ENCODE assay signal across 1 cellular context in genomic region chr5:54309751-54310432, GRCh38.
A peak's percentile ranks its signal among the peaks of the same experiment; 100 is the strongest.
TF ChIP-seq lines count a peak whose summit lies in the region.

No MANE protein-coding gene starts in this region.

TF ChIP-seq in HEK293, 187 proteins besides CTCF, POLR2A, EP300 and RAD21 (continued from another document and continues in another):
- TF ChIP-seq, protein P1, sequence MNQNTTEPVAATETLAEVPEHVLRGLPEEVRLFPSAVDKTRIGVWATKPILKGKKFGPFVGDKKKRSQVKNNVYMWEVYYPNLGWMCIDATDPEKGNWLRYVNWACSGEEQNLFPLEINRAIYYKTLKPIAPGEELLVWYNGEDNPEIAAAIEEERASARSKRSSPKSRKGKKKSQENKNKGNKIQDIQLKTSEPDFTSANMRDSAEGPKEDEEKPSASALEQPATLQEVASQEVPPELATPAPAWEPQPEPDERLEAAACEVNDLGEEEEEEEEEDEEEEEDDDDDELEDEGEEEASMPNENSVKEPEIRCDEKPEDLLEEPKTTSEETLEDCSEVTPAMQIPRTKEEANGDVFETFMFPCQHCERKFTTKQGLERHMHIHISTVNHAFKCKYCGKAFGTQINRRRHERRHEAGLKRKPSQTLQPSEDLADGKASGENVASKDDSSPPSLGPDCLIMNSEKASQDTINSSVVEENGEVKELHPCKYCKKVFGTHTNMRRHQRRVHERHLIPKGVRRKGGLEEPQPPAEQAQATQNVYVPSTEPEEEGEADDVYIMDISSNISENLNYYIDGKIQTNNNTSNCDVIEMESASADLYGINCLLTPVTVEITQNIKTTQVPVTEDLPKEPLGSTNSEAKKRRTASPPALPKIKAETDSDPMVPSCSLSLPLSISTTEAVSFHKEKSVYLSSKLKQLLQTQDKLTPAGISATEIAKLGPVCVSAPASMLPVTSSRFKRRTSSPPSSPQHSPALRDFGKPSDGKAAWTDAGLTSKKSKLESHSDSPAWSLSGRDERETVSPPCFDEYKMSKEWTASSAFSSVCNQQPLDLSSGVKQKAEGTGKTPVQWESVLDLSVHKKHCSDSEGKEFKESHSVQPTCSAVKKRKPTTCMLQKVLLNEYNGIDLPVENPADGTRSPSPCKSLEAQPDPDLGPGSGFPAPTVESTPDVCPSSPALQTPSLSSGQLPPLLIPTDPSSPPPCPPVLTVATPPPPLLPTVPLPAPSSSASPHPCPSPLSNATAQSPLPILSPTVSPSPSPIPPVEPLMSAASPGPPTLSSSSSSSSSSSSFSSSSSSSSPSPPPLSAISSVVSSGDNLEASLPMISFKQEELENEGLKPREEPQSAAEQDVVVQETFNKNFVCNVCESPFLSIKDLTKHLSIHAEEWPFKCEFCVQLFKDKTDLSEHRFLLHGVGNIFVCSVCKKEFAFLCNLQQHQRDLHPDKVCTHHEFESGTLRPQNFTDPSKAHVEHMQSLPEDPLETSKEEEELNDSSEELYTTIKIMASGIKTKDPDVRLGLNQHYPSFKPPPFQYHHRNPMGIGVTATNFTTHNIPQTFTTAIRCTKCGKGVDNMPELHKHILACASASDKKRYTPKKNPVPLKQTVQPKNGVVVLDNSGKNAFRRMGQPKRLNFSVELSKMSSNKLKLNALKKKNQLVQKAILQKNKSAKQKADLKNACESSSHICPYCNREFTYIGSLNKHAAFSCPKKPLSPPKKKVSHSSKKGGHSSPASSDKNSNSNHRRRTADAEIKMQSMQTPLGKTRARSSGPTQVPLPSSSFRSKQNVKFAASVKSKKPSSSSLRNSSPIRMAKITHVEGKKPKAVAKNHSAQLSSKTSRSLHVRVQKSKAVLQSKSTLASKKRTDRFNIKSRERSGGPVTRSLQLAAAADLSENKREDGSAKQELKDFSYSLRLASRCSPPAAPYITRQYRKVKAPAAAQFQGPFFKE (tag by site-specific recombination; IDR thresholded peaks at IDR 0.05; ENCODE audit: borderline replicate concordance) = no peak
- TF ChIP-seq ZNF19 (tag by site-specific recombination; IDR thresholded peaks at IDR 0.05; ENCODE audit: low read depth) (no peak), SETDB1 (IDR thresholded peaks at IDR 0.05; ENCODE audit: insufficient read length, low read length) (no peak), ZNF692 (tag by site-specific recombination; IDR thresholded peaks at IDR 0.05) (no peak), ZNF555 (tag by site-specific recombination; conservative IDR thresholded peaks at IDR 0.05) (no peak), ZNF2 (tag by site-specific recombination; IDR thresholded peaks at IDR 0.05) (no peak), ZNF398 (tag by site-specific recombination; IDR thresholded peaks at IDR 0.05) (no peak), ZBTB48 (tag by site-specific recombination; IDR thresholded peaks at IDR 0.05) (peak; percentile 70; the same call in 1 of the 2 replicates), ZXDB (tag by site-specific recombination; IDR thresholded peaks at IDR 0.05) (no peak), ZNF610 (tag by site-specific recombination; IDR thresholded peaks at IDR 0.05; ENCODE audit: borderline replicate concordance) (no peak; the same call in 1 of the 2 replicates), ZNF658 (tag by site-specific recombination; IDR thresholded peaks at IDR 0.05) (no peak), ZNF274 (IDR thresholded peaks at IDR 0.05; ENCODE audit: low read length) (no peak), ZNF274 (tag by site-specific recombination; IDR thresholded peaks at IDR 0.05; ENCODE audit: borderline replicate concordance) (no peak), SALL2 (tag by site-specific recombination; IDR thresholded peaks at IDR 0.05; ENCODE audit: borderline replicate concordance) (no peak), GLIS1 (tag by site-specific recombination; IDR thresholded peaks at IDR 0.05) (peak; percentile 36; the same call in 1 of the 2 replicates), HOXA7 (CRISPR knock-in tag; IDR thresholded peaks at IDR 0.05; ENCODE audit: borderline replicate concordance) (no peak), ZNF670 (tag by site-specific recombination; IDR thresholded peaks at IDR 0.05; ENCODE audit: low read depth) (no peak), BCL11B (tag by site-specific recombination; IDR thresholded peaks at IDR 0.05; ENCODE audit: low read depth) (no peak), ZNF596 (tag by site-specific recombination; IDR thresholded peaks at IDR 0.05) (no peak), ZNF677 (tag by site-specific recombination; IDR thresholded peaks at IDR 0.05) (no peak), ZNF366 (tag by site-specific recombination; conservative IDR thresholded peaks at IDR 0.05) (no peak), PRDM1 (tag by site-specific recombination; IDR thresholded peaks at IDR 0.05) (peak; percentile 86), ZNF785 (tag by site-specific recombination; IDR thresholded peaks at IDR 0.05) (no peak), PATZ1 (tag by site-specific recombination; IDR thresholded peaks at IDR 0.05) (0 out of 2 replicates have a peak, but pooled peaks have one; percentile 10), BCL11A (tag by site-specific recombination; IDR thresholded peaks at IDR 0.05; ENCODE audit: low read depth) (no peak), ZNF223 (tag by site-specific recombination; IDR thresholded peaks at IDR 0.05) (no peak)
- TF ChIP-seq, protein P2, sequence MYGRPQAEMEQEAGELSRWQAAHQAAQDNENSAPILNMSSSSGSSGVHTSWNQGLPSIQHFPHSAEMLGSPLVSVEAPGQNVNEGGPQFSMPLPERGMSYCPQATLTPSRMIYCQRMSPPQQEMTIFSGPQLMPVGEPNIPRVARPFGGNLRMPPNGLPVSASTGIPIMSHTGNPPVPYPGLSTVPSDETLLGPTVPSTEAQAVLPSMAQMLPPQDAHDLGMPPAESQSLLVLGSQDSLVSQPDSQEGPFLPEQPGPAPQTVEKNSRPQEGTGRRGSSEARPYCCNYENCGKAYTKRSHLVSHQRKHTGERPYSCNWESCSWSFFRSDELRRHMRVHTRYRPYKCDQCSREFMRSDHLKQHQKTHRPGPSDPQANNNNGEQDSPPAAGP (tag by site-specific recombination; IDR thresholded peaks at IDR 0.05) = no peak
- TF ChIP-seq, protein P3, sequence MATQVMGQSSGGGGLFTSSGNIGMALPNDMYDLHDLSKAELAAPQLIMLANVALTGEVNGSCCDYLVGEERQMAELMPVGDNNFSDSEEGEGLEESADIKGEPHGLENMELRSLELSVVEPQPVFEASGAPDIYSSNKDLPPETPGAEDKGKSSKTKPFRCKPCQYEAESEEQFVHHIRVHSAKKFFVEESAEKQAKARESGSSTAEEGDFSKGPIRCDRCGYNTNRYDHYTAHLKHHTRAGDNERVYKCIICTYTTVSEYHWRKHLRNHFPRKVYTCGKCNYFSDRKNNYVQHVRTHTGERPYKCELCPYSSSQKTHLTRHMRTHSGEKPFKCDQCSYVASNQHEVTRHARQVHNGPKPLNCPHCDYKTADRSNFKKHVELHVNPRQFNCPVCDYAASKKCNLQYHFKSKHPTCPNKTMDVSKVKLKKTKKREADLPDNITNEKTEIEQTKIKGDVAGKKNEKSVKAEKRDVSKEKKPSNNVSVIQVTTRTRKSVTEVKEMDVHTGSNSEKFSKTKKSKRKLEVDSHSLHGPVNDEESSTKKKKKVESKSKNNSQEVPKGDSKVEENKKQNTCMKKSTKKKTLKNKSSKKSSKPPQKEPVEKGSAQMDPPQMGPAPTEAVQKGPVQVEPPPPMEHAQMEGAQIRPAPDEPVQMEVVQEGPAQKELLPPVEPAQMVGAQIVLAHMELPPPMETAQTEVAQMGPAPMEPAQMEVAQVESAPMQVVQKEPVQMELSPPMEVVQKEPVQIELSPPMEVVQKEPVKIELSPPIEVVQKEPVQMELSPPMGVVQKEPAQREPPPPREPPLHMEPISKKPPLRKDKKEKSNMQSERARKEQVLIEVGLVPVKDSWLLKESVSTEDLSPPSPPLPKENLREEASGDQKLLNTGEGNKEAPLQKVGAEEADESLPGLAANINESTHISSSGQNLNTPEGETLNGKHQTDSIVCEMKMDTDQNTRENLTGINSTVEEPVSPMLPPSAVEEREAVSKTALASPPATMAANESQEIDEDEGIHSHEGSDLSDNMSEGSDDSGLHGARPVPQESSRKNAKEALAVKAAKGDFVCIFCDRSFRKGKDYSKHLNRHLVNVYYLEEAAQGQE (tag by site-specific recombination; IDR thresholded peaks at IDR 0.05) = no peak
- TF ChIP-seq, protein P4, sequence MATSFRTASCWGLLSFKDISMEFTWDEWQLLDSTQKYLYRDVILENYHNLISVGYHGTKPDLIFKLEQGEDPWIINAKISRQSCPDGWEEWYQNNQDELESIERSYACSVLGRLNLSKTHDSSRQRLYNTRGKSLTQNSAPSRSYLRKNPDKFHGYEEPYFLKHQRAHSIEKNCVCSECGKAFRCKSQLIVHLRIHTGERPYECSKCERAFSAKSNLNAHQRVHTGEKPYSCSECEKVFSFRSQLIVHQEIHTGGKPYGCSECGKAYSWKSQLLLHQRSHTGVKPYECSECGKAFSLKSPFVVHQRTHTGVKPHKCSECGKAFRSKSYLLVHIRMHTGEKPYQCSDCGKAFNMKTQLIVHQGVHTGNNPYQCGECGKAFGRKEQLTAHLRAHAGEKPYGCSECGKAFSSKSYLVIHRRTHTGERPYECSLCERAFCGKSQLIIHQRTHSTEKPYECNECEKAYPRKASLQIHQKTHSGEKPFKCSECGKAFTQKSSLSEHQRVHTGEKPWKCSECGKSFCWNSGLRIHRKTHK (tag by site-specific recombination; IDR thresholded peaks at IDR 0.05) = no peak
- TF ChIP-seq, protein P5, sequence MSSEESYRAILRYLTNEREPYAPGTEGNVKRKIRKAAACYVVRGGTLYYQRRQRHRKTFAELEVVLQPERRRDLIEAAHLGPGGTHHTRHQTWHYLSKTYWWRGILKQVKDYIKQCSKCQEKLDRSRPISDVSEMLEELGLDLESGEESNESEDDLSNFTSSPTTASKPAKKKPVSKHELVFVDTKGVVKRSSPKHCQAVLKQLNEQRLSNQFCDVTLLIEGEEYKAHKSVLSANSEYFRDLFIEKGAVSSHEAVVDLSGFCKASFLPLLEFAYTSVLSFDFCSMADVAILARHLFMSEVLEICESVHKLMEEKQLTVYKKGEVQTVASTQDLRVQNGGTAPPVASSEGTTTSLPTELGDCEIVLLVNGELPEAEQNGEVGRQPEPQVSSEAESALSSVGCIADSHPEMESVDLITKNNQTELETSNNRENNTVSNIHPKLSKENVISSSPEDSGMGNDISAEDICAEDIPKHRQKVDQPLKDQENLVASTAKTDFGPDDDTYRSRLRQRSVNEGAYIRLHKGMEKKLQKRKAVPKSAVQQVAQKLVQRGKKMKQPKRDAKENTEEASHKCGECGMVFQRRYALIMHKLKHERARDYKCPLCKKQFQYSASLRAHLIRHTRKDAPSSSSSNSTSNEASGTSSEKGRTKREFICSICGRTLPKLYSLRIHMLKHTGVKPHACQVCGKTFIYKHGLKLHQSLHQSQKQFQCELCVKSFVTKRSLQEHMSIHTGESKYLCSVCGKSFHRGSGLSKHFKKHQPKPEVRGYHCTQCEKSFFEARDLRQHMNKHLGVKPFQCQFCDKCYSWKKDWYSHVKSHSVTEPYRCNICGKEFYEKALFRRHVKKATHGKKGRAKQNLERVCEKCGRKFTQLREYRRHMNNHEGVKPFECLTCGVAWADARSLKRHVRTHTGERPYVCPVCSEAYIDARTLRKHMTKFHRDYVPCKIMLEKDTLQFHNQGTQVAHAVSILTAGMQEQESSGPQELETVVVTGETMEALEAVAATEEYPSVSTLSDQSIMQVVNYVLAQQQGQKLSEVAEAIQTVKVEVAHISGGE (tag by site-specific recombination; conservative IDR thresholded peaks at IDR 0.05; ENCODE audit: low read depth) = no peak
- TF ChIP-seq, protein P6, sequence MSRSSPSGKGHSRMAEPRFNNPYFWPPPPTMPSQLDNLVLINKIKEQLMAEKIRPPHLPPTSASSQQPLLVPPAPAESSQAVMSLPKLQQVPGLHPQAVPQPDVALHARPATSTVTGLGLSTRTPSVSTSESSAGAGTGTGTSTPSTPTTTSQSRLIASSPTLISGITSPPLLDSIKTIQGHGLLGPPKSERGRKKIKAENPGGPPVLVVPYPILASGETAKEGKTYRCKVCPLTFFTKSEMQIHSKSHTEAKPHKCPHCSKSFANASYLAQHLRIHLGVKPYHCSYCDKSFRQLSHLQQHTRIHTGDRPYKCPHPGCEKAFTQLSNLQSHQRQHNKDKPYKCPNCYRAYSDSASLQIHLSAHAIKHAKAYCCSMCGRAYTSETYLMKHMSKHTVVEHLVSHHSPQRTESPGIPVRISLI (tag by site-specific recombination; IDR thresholded peaks at IDR 0.05) = no peak
